1 cellular context compared by ENCODE assay signal in genomic region chr16:4616047-4616811, GRCh38.
TF ChIP-seq lines count a peak whose summit lies in the region.

No MANE protein-coding gene starts in this region.

TF ChIP-seq in HepG2, 621 proteins besides CTCF, POLR2A, EP300 and RAD21 (continued from another document and continues in another):
- TF ChIP-seq, protein P1, sequence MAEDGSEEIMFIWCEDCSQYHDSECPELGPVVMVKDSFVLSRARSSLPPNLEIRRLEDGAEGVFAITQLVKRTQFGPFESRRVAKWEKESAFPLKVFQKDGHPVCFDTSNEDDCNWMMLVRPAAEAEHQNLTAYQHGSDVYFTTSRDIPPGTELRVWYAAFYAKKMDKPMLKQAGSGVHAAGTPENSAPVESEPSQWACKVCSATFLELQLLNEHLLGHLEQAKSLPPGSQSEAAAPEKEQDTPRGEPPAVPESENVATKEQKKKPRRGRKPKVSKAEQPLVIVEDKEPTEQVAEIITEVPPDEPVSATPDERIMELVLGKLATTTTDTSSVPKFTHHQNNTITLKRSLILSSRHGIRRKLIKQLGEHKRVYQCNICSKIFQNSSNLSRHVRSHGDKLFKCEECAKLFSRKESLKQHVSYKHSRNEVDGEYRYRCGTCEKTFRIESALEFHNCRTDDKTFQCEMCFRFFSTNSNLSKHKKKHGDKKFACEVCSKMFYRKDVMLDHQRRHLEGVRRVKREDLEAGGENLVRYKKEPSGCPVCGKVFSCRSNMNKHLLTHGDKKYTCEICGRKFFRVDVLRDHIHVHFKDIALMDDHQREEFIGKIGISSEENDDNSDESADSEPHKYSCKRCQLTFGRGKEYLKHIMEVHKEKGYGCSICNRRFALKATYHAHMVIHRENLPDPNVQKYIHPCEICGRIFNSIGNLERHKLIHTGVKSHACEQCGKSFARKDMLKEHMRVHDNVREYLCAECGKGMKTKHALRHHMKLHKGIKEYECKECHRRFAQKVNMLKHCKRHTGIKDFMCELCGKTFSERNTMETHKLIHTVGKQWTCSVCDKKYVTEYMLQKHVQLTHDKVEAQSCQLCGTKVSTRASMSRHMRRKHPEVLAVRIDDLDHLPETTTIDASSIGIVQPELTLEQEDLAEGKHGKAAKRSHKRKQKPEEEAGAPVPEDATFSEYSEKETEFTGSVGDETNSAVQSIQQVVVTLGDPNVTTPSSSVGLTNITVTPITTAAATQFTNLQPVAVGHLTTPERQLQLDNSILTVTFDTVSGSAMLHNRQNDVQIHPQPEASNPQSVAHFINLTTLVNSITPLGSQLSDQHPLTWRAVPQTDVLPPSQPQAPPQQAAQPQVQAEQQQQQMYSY (CRISPR knock-in tag; IDR thresholded peaks at IDR 0.05), result peak; percentile 93
- peak; percentile 35; the same call in 1 of the 2 replicates for TF ChIP-seq TBX3 (IDR thresholded peaks at IDR 0.05; ENCODE audit: borderline replicate concordance)
- peak; percentile 15; the same call in 1 of the 2 replicates for TF ChIP-seq SOX13 (IDR thresholded peaks at IDR 0.05)
- no peak for TF ChIP-seq SOX13 (CRISPR knock-in tag; conservative IDR thresholded peaks at IDR 0.05 in 1 of 2, IDR thresholded peaks at IDR 0.05 in 1 of 2)
- TF ChIP-seq DMAP1 (CRISPR knock-in tag; IDR thresholded peaks at IDR 0.05), result peak; percentile 76; the same call in 1 of the 2 replicates
- TF ChIP-seq, protein P2, sequence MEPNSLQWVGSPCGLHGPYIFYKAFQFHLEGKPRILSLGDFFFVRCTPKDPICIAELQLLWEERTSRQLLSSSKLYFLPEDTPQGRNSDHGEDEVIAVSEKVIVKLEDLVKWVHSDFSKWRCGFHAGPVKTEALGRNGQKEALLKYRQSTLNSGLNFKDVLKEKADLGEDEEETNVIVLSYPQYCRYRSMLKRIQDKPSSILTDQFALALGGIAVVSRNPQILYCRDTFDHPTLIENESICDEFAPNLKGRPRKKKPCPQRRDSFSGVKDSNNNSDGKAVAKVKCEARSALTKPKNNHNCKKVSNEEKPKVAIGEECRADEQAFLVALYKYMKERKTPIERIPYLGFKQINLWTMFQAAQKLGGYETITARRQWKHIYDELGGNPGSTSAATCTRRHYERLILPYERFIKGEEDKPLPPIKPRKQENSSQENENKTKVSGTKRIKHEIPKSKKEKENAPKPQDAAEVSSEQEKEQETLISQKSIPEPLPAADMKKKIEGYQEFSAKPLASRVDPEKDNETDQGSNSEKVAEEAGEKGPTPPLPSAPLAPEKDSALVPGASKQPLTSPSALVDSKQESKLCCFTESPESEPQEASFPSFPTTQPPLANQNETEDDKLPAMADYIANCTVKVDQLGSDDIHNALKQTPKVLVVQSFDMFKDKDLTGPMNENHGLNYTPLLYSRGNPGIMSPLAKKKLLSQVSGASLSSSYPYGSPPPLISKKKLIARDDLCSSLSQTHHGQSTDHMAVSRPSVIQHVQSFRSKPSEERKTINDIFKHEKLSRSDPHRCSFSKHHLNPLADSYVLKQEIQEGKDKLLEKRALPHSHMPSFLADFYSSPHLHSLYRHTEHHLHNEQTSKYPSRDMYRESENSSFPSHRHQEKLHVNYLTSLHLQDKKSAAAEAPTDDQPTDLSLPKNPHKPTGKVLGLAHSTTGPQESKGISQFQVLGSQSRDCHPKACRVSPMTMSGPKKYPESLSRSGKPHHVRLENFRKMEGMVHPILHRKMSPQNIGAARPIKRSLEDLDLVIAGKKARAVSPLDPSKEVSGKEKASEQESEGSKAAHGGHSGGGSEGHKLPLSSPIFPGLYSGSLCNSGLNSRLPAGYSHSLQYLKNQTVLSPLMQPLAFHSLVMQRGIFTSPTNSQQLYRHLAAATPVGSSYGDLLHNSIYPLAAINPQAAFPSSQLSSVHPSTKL (CRISPR knock-in tag; IDR thresholded peaks at IDR 0.05), result peak; percentile 21; the same call in 1 of the 2 replicates
- TF ChIP-seq PPARG (CRISPR knock-in tag; conservative IDR thresholded peaks at IDR 0.05), result no peak
- peak; percentile 51; the same call in 1 of the 2 replicates for TF ChIP-seq KMT2B (CRISPR knock-in tag; IDR thresholded peaks at IDR 0.05)
- peak; percentile 36; the same call in 1 of the 2 replicates for TF ChIP-seq NR2F6 (IDR thresholded peaks at IDR 0.05)
- TF ChIP-seq NR2F6 (CRISPR knock-in tag; IDR thresholded peaks at IDR 0.05), result peak; percentile 44; the same call in 1 of the 2 replicates
- TF ChIP-seq ZBTB10 (CRISPR knock-in tag; IDR thresholded peaks at IDR 0.05; ENCODE audit: borderline replicate concordance), result 0 out of 2 replicates have a peak, but pooled peaks have one; percentile 59
- TF ChIP-seq SMAD1 (CRISPR knock-in tag; IDR thresholded peaks at IDR 0.05; ENCODE audit: borderline replicate concordance, low read depth), result peak; percentile 67; the same call in 1 of the 2 replicates
- TF ChIP-seq POLR2AphosphoS5 (IDR thresholded peaks at IDR 0.05; ENCODE audit: low read depth, low read length), result peak; percentile 70
- TF ChIP-seq TARDBP (CRISPR knock-in tag; IDR thresholded peaks at IDR 0.05), result peak; percentile 17; the same call in 1 of the 2 replicates
- TF ChIP-seq, protein P3, sequence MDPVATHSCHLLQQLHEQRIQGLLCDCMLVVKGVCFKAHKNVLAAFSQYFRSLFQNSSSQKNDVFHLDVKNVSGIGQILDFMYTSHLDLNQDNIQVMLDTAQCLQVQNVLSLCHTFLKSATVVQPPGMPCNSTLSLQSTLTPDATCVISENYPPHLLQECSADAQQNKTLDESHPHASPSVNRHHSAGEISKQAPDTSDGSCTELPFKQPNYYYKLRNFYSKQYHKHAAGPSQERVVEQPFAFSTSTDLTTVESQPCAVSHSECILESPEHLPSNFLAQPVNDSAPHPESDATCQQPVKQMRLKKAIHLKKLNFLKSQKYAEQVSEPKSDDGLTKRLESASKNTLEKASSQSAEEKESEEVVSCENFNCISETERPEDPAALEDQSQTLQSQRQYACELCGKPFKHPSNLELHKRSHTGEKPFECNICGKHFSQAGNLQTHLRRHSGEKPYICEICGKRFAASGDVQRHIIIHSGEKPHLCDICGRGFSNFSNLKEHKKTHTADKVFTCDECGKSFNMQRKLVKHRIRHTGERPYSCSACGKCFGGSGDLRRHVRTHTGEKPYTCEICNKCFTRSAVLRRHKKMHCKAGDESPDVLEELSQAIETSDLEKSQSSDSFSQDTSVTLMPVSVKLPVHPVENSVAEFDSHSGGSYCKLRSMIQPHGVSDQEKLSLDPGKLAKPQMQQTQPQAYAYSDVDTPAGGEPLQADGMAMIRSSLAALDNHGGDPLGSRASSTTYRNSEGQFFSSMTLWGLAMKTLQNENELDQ (CRISPR knock-in tag; IDR thresholded peaks at IDR 0.05; ENCODE audit: borderline replicate concordance), result no peak
- 0 out of 2 replicates have a peak, but pooled peaks have one; percentile 48 for TF ChIP-seq ZSCAN29 (CRISPR knock-in tag; conservative IDR thresholded peaks at IDR 0.05)
- TF ChIP-seq, protein P4, sequence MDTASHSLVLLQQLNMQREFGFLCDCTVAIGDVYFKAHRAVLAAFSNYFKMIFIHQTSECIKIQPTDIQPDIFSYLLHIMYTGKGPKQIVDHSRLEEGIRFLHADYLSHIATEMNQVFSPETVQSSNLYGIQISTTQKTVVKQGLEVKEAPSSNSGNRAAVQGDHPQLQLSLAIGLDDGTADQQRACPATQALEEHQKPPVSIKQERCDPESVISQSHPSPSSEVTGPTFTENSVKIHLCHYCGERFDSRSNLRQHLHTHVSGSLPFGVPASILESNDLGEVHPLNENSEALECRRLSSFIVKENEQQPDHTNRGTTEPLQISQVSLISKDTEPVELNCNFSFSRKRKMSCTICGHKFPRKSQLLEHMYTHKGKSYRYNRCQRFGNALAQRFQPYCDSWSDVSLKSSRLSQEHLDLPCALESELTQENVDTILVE (CRISPR knock-in tag; IDR thresholded peaks at IDR 0.05), result peak; percentile 94; the same call in 1 of the 2 replicates
- no peak for TF ChIP-seq TEAD2 (CRISPR knock-in tag; IDR thresholded peaks at IDR 0.05)
- TF ChIP-seq, protein P5, sequence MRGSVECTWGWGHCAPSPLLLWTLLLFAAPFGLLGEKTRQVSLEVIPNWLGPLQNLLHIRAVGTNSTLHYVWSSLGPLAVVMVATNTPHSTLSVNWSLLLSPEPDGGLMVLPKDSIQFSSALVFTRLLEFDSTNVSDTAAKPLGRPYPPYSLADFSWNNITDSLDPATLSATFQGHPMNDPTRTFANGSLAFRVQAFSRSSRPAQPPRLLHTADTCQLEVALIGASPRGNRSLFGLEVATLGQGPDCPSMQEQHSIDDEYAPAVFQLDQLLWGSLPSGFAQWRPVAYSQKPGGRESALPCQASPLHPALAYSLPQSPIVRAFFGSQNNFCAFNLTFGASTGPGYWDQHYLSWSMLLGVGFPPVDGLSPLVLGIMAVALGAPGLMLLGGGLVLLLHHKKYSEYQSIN (CRISPR knock-in tag; IDR thresholded peaks at IDR 0.05; ENCODE audit: borderline replicate concordance), result no peak
- TF ChIP-seq SKI (IDR thresholded peaks at IDR 0.05; ENCODE audit: partially characterized antibody), result no peak
- TF ChIP-seq, protein P6, sequence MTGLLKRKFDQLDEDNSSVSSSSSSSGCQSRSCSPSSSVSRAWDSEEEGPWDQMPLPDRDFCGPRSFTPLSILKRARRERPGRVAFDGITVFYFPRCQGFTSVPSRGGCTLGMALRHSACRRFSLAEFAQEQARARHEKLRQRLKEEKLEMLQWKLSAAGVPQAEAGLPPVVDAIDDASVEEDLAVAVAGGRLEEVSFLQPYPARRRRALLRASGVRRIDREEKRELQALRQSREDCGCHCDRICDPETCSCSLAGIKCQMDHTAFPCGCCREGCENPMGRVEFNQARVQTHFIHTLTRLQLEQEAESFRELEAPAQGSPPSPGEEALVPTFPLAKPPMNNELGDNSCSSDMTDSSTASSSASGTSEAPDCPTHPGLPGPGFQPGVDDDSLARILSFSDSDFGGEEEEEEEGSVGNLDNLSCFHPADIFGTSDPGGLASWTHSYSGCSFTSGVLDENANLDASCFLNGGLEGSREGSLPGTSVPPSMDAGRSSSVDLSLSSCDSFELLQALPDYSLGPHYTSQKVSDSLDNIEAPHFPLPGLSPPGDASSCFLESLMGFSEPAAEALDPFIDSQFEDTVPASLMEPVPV (CRISPR knock-in tag; IDR thresholded peaks at IDR 0.05), result 0 out of 2 replicates have a peak, but pooled peaks have one; percentile 19
- TF ChIP-seq, protein P7, sequence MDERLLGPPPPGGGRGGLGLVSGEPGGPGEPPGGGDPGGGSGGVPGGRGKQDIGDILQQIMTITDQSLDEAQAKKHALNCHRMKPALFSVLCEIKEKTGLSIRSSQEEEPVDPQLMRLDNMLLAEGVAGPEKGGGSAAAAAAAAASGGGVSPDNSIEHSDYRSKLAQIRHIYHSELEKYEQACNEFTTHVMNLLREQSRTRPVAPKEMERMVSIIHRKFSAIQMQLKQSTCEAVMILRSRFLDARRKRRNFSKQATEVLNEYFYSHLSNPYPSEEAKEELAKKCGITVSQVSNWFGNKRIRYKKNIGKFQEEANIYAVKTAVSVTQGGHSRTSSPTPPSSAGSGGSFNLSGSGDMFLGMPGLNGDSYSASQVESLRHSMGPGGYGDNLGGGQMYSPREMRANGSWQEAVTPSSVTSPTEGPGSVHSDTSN (CRISPR knock-in tag; IDR thresholded peaks at IDR 0.05), result peak; percentile 84
- TF ChIP-seq BRD4 (CRISPR knock-in tag; IDR thresholded peaks at IDR 0.05), result peak; percentile 45; the same call in 1 of the 2 replicates
- TF ChIP-seq, protein P8, sequence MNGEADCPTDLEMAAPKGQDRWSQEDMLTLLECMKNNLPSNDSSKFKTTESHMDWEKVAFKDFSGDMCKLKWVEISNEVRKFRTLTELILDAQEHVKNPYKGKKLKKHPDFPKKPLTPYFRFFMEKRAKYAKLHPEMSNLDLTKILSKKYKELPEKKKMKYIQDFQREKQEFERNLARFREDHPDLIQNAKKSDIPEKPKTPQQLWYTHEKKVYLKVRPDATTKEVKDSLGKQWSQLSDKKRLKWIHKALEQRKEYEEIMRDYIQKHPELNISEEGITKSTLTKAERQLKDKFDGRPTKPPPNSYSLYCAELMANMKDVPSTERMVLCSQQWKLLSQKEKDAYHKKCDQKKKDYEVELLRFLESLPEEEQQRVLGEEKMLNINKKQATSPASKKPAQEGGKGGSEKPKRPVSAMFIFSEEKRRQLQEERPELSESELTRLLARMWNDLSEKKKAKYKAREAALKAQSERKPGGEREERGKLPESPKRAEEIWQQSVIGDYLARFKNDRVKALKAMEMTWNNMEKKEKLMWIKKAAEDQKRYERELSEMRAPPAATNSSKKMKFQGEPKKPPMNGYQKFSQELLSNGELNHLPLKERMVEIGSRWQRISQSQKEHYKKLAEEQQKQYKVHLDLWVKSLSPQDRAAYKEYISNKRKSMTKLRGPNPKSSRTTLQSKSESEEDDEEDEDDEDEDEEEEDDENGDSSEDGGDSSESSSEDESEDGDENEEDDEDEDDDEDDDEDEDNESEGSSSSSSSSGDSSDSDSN (CRISPR knock-in tag; IDR thresholded peaks at IDR 0.05), result peak; percentile 64
- peak; percentile 84 to 88 for TF ChIP-seq HMGXB4 (CRISPR knock-in tag; IDR thresholded peaks at IDR 0.05; ENCODE audit: borderline replicate concordance in 1 of 2, low read depth in 1 of 2)
- peak; percentile 96 for TF ChIP-seq CHD2 (IDR thresholded peaks at IDR 0.05; ENCODE audit: low read depth, low read length)
- peak; percentile 58 for TF ChIP-seq GABPA (IDR thresholded peaks at IDR 0.05; ENCODE audit: low read depth, low read length)
- peak; percentile 91 for TF ChIP-seq GABPA (CRISPR knock-in tag; IDR thresholded peaks at IDR 0.05; ENCODE audit: low read depth)
- peak; percentile 74 for TF ChIP-seq MED1 (CRISPR knock-in tag; IDR thresholded peaks at IDR 0.05)
- peak; percentile 26; the same call in 1 of the 2 replicates for TF ChIP-seq ZNF766 (CRISPR knock-in tag; IDR thresholded peaks at IDR 0.05; ENCODE audit: borderline replicate concordance)
- TF ChIP-seq ZNF441 (CRISPR knock-in tag; IDR thresholded peaks at IDR 0.05; ENCODE audit: borderline replicate concordance), result peak; percentile 45; the same call in 1 of the 2 replicates
